In genomic region chr14:55689971-55690871, GRCh38 we compare ENCODE assay signal across 19 cellular contexts.
DNase-seq lines count a peak whose midpoint lies in the region; ATAC-seq, FAIRE-seq and TF ChIP-seq lines count a peak whose summit lies in the region.
"Had no signal": no experiment of that assay in that cellular context is flagged by ENCODE, and none has a peak within 500 bp of the region (broad histone marks: within the 10 kb centered on the region; RNA-seq: fewer than 3 reads in every experiment).

No MANE protein-coding gene starts in this region.

- H2AFZ ChIP-seq in endothelial cell of umbilical vein (ENCODE audit: low read depth, low read length): no peak overlapping the region

- no peaks in the 10 kb centered on the region for H4K20me1 ChIP-seq in endothelial cell of umbilical vein (replicated peaks; ENCODE audit: control insufficient read depth, extremely low read depth, insufficient read depth, low read length)

- CTCF ChIA-PET in endothelial cell of umbilical vein (lab: Charles Lee): interaction anchor here (0.7 to 2.3 kb wide), 13 partner anchors 8 to 797 kb away, joined by 3 to 20 read pairs (median 5); partner anchors contain the start of gene TBPL2

- WGBS in body of pancreas, 2 donors: 79 to 81% methylated on average over 5 of the region's 5 CpGs

- H3K4me3 ChIP-seq in cardiac muscle cell: no peak overlapping the region
- H3K4me3 ChIP-seq in endothelial cell of umbilical vein (replicated peaks in 1 of 3; ENCODE audit: insufficient read depth in 1 of 3, low read depth in 1 of 3, low read length in 3 of 3): peak overlapping the region in 2 of 3 experiments; percentile 11 to 47
- H3K4me3 ChIP-seq in body of pancreas: no peak overlapping the region
- H3K4me3 ChIP-seq: gastroesophageal sphincter, lower lobe of right lung had no signal

- H3K27ac ChIP-seq in cardiac muscle cell (peak overlapping the region; percentile 16), endothelial cell of umbilical vein (ENCODE audit: insufficient read depth, low read depth, low read length) (peak overlapping the region; percentile 80), body of pancreas (no peak overlapping the region)
- H3K27ac ChIP-seq: gastroesophageal sphincter, lower lobe of right lung had no signal

- POLR2A ChIA-PET in endothelial cell of umbilical vein (lab: Charles Lee): no interaction called here

- no TSS peak for BruUV-seq in endothelial cell of umbilical vein (replicated peaks; lab: Mats Ljungman, UMichigan)

- H3K4me1 ChIP-seq in cardiac muscle cell (ENCODE audit: low read depth) (no peaks in the 10 kb centered on the region), endothelial cell of umbilical vein (ENCODE audit: control insufficient read depth, extremely low read depth, insufficient read depth, low read length) (peaks cover 20% of the 10 kb centered on the region), body of pancreas (no peaks in the 10 kb centered on the region)
- H3K4me1 ChIP-seq: gastroesophageal sphincter, lower lobe of right lung had no signal

- H3K4me2 ChIP-seq in endothelial cell of umbilical vein (ENCODE audit: insufficient read depth, low read length): peak overlapping the region; percentile 96

- dilution Hi-C loops in endothelial cell of umbilical vein (cut with MboI; ENCODE audit: extremely low pct_ligation_motif_present, low sequenced_read_pairs): no loop called here

- no peak for DNase-seq in cardiac muscle cell (ENCODE audit: low read depth in 1 of 2, low spot score in 1 of 2)
- no peak for DNase-seq in Right ventricle myocardium superior
- peak; percentile 78 for DNase-seq in NCI-H2171 treated with DMSO at 0.1 percent for 48 hours (lab: John Stamatoyannopoulos, UW)
- DNase-seq in endothelial cell of umbilical vein (ENCODE audit: low read depth, low spot score): peak; percentile 73
- DNase-seq in body of pancreas: no peak
- no peak for DNase-seq in H54 (ENCODE audit: insufficient read length, low spot score)
- no peak for DNase-seq in NCI-H2196 (lab: John Stamatoyannopoulos, UW; ENCODE audit: unreplicated experiment)
- DNase-seq: CD4-positive, CD25-positive, alpha-beta regulatory T cell; EL; H7; lower lobe of right lung; MM.1S; naive B cell; NCI-H2029; RPMI8226; stimulated activated naive CD4-positive, alpha-beta T cell; trophoblast cell had no signal

- intact Hi-C loops in Right ventricle myocardium superior (cut with DNase I): no loop called here
- intact Hi-C loops in endothelial cell of umbilical vein (cut with micrococcal nuclease): loop anchor here (5.0 to 10.0 kb wide), 2 partner anchors 243 to 1185 kb away; partner anchors contain the start of gene CGRRF1
- intact Hi-C loops in body of pancreas (cut with DNase I): no loop called here

- ATAC-seq in Right ventricle myocardium superior (ENCODE audit: poor library complexity): no peak
- ATAC-seq in body of pancreas: no peak
- ATAC-seq in HG03135 (IDR thresholded peaks at IDR 0.05; ENCODE audit: unreplicated experiment): no peak
- ATAC-seq: gastroesophageal sphincter, lower lobe of right lung had no signal

- peak; percentile 69 for FAIRE-seq in endothelial cell of umbilical vein (lab: Jason Lieb, UNC)
- FAIRE-seq in H54 (lab: Jason Lieb, UNC): no peak

- H3K9ac ChIP-seq in endothelial cell of umbilical vein (replicated peaks; ENCODE audit: extremely low read depth, insufficient read depth, low read length): peak overlapping the region; percentile 70

- H3K9me1 ChIP-seq in endothelial cell of umbilical vein (replicated peaks; ENCODE audit: control insufficient read depth, extremely low read depth, insufficient read depth, low read length): no peaks in the 10 kb centered on the region

- H3K27me3 ChIP-seq in cardiac muscle cell: no peaks in the 10 kb centered on the region
- H3K27me3 ChIP-seq in endothelial cell of umbilical vein (ENCODE audit: control insufficient read depth in 2 of 2, insufficient read depth in 2 of 2, low read length in 2 of 2): no peaks in the 10 kb centered on the region
- H3K27me3 ChIP-seq in body of pancreas: no peaks in the 10 kb centered on the region
- H3K27me3 ChIP-seq: gastroesophageal sphincter had no signal

- TF ChIP-seq CTCF in cardiac muscle cell (IDR thresholded peaks at IDR 0.05; ENCODE audit: low read depth, low read length) (no peak), endothelial cell of umbilical vein (IDR thresholded peaks at IDR 0.05; ENCODE audit: extremely low read depth in 1 of 2, insufficient read depth in 1 of 2, low read depth in 1 of 2, low read length in 2 of 2) (no peak), body of pancreas (IDR thresholded peaks at IDR 0.05) (no peak)

- H3K36me3 ChIP-seq in cardiac muscle cell: peaks cover 2% of the 10 kb centered on the region
- peaks cover 0 to 3% of the 10 kb centered on the region in 2 experiments for H3K36me3 ChIP-seq in endothelial cell of umbilical vein (ENCODE audit: control insufficient read depth in 2 of 2, extremely low read depth in 1 of 2, insufficient read depth in 2 of 2, low read length in 2 of 2)
- H3K36me3 ChIP-seq in body of pancreas (replicated peaks in 1 of 2; ENCODE audit: insufficient read depth in 1 of 2, low read depth in 2 of 2): no peaks in the 10 kb centered on the region

- H3K9me3 ChIP-seq in cardiac muscle cell (ENCODE audit: low read depth): no peaks in the 10 kb centered on the region
- no peaks in the 10 kb centered on the region for H3K9me3 ChIP-seq in endothelial cell of umbilical vein (replicated peaks; ENCODE audit: control insufficient read depth, insufficient read depth, low read length)
- H3K9me3 ChIP-seq in body of pancreas: no peaks in the 10 kb centered on the region
- H3K9me3 ChIP-seq: gastroesophageal sphincter, lower lobe of right lung had no signal

- no peak for TF ChIP-seq POLR2A in endothelial cell of umbilical vein (IDR thresholded peaks at IDR 0.05; ENCODE audit: low read depth, low read length)
- TF ChIP-seq POLR2A in body of pancreas (IDR thresholded peaks at IDR 0.05): no peak
- no peak for TF ChIP-seq POLR2A in H54 (IDR thresholded peaks at IDR 0.05; ENCODE audit: low read depth, low read length)

- H3K79me2 ChIP-seq in endothelial cell of umbilical vein (ENCODE audit: control insufficient read depth, insufficient read depth, low read length): no peaks in the 10 kb centered on the region

TF ChIP-seq in endothelial cell of umbilical vein, 7 proteins besides CTCF, POLR2A, EP300 and RAD21:
- TF ChIP-seq JUN (IDR thresholded peaks at IDR 0.05; ENCODE audit: borderline replicate concordance, insufficient read depth, insufficient read length, low read depth) (no peak), FOS (IDR thresholded peaks at IDR 0.05; ENCODE audit: borderline replicate concordance, insufficient read depth, low read length) (peak; percentile 19), POLR2AphosphoS5 (IDR thresholded peaks at IDR 0.05; ENCODE audit: insufficient read depth, low read depth, low read length) (no peak), MYC (IDR thresholded peaks at IDR 0.05; ENCODE audit: low read depth, low read length) (no peak), GATA2 (IDR thresholded peaks at IDR 0.05; ENCODE audit: insufficient read depth, insufficient read length, low read depth, low read length) (peak; percentile 58)

Comparison
In these comparisons a context has a peak if more than half of its experiments do, and no peak if none do; other contexts are left out.
1. DNase-seq: peak in NCI-H2171 treated with DMSO at 0.1 percent for 48 hours (single experiment) and endothelial cell of umbilical vein (single experiment); none in cardiac muscle cell (0 of 2), Right ventricle myocardium superior (single experiment), body of pancreas (0 of 4), H54 (single experiment) and NCI-H2196 (single experiment).
2. H3K27ac ChIP-seq: peak in cardiac muscle cell (single experiment) and endothelial cell of umbilical vein (single experiment); none in body of pancreas (0 of 4).
3. H3K4me3 ChIP-seq: peak in endothelial cell of umbilical vein (2 of 3); none in cardiac muscle cell (single experiment) and body of pancreas (0 of 2).